In the genomic region with DNA sequence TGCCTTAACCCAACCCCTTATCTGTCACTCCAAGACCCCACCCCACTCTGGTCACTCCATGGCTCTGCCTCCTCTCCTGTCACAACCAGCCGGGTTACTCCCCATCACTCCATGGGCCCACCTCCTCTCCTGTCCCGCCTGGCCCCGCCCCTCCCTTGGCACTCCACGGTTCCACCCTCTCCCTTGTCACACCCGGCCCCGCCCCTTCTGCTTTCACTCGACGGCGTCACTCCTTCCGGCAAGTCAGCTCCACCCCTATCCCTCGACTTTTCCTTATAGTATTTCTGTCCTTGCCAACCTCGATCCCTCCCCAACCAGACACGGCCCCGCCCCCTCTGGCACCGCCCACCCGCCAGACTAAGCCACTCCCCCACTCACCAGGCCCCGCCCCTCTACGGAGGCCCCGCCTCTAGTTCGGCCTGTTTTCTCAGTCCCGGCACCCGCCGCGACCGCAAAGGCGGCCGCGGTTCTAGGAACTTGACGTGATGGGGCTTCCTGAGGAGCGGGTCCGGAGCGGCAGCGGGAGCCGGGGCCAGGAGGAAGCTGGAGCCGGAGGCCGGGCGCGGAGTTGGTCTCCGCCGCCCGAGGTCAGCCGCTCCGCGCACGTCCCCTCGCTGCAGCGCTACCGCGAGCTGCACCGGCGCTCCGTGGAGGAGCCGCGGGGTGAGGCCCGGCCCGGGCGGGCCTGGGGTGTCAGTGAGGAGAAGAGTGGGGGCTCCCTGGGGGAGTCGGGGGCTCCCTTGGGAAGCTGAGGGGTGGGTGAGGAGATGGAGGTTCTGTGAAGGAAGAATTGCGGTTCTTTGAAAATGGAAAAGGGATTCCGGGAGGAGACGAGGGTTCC, we compare ENCODE assay signal across 1 cellular context.
TF ChIP-seq lines count a peak whose summit lies in the region.

A gene with protein sequence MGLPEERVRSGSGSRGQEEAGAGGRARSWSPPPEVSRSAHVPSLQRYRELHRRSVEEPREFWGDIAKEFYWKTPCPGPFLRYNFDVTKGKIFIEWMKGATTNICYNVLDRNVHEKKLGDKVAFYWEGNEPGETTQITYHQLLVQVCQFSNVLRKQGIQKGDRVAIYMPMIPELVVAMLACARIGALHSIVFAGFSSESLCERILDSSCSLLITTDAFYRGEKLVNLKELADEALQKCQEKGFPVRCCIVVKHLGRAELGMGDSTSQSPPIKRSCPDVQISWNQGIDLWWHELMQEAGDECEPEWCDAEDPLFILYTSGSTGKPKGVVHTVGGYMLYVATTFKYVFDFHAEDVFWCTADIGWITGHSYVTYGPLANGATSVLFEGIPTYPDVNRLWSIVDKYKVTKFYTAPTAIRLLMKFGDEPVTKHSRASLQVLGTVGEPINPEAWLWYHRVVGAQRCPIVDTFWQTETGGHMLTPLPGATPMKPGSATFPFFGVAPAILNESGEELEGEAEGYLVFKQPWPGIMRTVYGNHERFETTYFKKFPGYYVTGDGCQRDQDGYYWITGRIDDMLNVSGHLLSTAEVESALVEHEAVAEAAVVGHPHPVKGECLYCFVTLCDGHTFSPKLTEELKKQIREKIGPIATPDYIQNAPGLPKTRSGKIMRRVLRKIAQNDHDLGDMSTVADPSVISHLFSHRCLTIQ (plus strand): TSS at position 452 of the 841 bp plus-strand sequence. CDS start 34 bp downstream, at position 486.

TF ChIP-seq in HepG2, 621 proteins besides CTCF, POLR2A, EP300 and RAD21 (continued from another document and continues in another):
- TF ChIP-seq, protein P1, sequence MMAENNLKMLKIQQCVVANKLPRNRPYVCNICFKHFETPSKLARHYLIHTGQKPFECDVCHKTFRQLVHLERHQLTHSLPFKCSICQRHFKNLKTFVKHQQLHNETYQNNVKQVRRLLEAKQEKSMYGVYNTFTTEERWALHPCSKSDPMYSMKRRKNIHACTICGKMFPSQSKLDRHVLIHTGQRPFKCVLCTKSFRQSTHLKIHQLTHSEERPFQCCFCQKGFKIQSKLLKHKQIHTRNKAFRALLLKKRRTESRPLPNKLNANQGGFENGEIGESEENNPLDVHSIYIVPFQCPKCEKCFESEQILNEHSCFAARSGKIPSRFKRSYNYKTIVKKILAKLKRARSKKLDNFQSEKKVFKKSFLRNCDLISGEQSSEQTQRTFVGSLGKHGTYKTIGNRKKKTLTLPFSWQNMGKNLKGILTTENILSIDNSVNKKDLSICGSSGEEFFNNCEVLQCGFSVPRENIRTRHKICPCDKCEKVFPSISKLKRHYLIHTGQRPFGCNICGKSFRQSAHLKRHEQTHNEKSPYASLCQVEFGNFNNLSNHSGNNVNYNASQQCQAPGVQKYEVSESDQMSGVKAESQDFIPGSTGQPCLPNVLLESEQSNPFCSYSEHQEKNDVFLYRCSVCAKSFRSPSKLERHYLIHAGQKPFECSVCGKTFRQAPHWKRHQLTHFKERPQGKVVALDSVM (CRISPR knock-in tag; IDR thresholded peaks at IDR 0.05) = peak; percentile 78
- TF ChIP-seq, protein P2, sequence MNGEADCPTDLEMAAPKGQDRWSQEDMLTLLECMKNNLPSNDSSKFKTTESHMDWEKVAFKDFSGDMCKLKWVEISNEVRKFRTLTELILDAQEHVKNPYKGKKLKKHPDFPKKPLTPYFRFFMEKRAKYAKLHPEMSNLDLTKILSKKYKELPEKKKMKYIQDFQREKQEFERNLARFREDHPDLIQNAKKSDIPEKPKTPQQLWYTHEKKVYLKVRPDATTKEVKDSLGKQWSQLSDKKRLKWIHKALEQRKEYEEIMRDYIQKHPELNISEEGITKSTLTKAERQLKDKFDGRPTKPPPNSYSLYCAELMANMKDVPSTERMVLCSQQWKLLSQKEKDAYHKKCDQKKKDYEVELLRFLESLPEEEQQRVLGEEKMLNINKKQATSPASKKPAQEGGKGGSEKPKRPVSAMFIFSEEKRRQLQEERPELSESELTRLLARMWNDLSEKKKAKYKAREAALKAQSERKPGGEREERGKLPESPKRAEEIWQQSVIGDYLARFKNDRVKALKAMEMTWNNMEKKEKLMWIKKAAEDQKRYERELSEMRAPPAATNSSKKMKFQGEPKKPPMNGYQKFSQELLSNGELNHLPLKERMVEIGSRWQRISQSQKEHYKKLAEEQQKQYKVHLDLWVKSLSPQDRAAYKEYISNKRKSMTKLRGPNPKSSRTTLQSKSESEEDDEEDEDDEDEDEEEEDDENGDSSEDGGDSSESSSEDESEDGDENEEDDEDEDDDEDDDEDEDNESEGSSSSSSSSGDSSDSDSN (CRISPR knock-in tag; IDR thresholded peaks at IDR 0.05) = peak; percentile 97; the same call in 1 of the 2 replicates
- TF ChIP-seq KDM1A (CRISPR knock-in tag; IDR thresholded peaks at IDR 0.05) = no peak
- no peak for TF ChIP-seq ZNF562 (CRISPR knock-in tag; IDR thresholded peaks at IDR 0.05; ENCODE audit: borderline replicate concordance)
- TF ChIP-seq ATF7-NPFF (CRISPR knock-in tag; IDR thresholded peaks at IDR 0.05; ENCODE audit: low read depth) = 0 out of 2 replicates have a peak, but pooled peaks have one; percentile 63
- TF ChIP-seq KLF15 (CRISPR knock-in tag; IDR thresholded peaks at IDR 0.05; ENCODE audit: borderline replicate concordance) = no peak
- TF ChIP-seq SCMH1 (CRISPR knock-in tag; IDR thresholded peaks at IDR 0.05; ENCODE audit: borderline replicate concordance) = no peak
- peak; percentile 83 for TF ChIP-seq HDAC1 (CRISPR knock-in tag; IDR thresholded peaks at IDR 0.05)
- TF ChIP-seq HCFC1 (IDR thresholded peaks at IDR 0.05; ENCODE audit: low read depth, low read length) = no peak
- TF ChIP-seq ZNF772 (CRISPR knock-in tag; IDR thresholded peaks at IDR 0.05) = no peak; the same call in 1 of the 2 replicates
- peak; percentile 3; the same call in 1 of the 2 replicates for TF ChIP-seq HOXD1 (CRISPR knock-in tag; IDR thresholded peaks at IDR 0.05)
- TF ChIP-seq ZFP82 (CRISPR knock-in tag; IDR thresholded peaks at IDR 0.05; ENCODE audit: borderline replicate concordance) = 0 out of 2 replicates have a peak, but pooled peaks have one; percentile 83
- no peak for TF ChIP-seq SNRNP70 (IDR thresholded peaks at IDR 0.05; ENCODE audit: low read depth, low read length)
- TF ChIP-seq ZKSCAN1 (IDR thresholded peaks at IDR 0.05; ENCODE audit: low read length) = 0 out of 2 replicates have a peak, but pooled peaks have one; percentile 34
- peak; percentile 94 for TF ChIP-seq HNRNPLL (IDR thresholded peaks at IDR 0.05; ENCODE audit: low read depth, low read length, poor library complexity, severe bottlenecking)
- TF ChIP-seq PHF8 (CRISPR knock-in tag; IDR thresholded peaks at IDR 0.05) = peak; percentile 94
- peak; percentile 43 for TF ChIP-seq ZNF883 (CRISPR knock-in tag; IDR thresholded peaks at IDR 0.05; ENCODE audit: not compliant biosample characterization)
- TF ChIP-seq ZNF530 (CRISPR knock-in tag; IDR thresholded peaks at IDR 0.05; ENCODE audit: low read depth) = 0 out of 2 replicates have a peak, but pooled peaks have one; percentile 48
- TF ChIP-seq NFYB (CRISPR knock-in tag; IDR thresholded peaks at IDR 0.05) = peak; percentile 81
- peak; percentile 4 for TF ChIP-seq ETV5 (CRISPR knock-in tag; IDR thresholded peaks at IDR 0.05; ENCODE audit: borderline replicate concordance)
- no peak for TF ChIP-seq HES4 (CRISPR knock-in tag; IDR thresholded peaks at IDR 0.05; ENCODE audit: borderline replicate concordance)
- TF ChIP-seq HMG20A (CRISPR knock-in tag; IDR thresholded peaks at IDR 0.05; ENCODE audit: borderline replicate concordance) = no peak
- TF ChIP-seq, protein P3, sequence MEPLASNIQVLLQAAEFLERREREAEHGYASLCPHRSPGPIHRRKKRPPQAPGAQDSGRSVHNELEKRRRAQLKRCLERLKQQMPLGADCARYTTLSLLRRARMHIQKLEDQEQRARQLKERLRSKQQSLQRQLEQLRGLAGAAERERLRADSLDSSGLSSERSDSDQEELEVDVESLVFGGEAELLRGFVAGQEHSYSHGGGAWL (CRISPR knock-in tag; IDR thresholded peaks at IDR 0.05) = no peak; the same call in none of the 2 replicates
- TF ChIP-seq CAMTA2 (CRISPR knock-in tag; IDR thresholded peaks at IDR 0.05; ENCODE audit: borderline replicate concordance) = 0 out of 2 replicates have a peak, but pooled peaks have one; percentile 52
- TF ChIP-seq, protein P4, sequence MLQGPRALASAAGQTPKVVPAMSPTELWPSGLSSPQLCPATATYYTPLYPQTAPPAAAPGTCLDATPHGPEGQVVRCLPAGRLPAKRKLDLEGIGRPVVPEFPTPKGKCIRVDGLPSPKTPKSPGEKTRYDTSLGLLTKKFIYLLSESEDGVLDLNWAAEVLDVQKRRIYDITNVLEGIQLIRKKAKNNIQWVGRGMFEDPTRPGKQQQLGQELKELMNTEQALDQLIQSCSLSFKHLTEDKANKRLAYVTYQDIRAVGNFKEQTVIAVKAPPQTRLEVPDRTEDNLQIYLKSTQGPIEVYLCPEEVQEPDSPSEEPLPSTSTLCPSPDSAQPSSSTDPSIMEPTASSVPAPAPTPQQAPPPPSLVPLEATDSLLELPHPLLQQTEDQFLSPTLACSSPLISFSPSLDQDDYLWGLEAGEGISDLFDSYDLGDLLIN (CRISPR knock-in tag; IDR thresholded peaks at IDR 0.05; ENCODE audit: borderline replicate concordance) = 0 out of 2 replicates have a peak, but pooled peaks have one; percentile 29
- TF ChIP-seq, protein P5, sequence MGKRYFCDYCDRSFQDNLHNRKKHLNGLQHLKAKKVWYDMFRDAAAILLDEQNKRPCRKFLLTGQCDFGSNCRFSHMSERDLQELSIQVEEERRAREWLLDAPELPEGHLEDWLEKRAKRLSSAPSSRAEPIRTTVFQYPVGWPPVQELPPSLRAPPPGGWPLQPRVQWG (CRISPR knock-in tag; IDR thresholded peaks at IDR 0.05; ENCODE audit: borderline replicate concordance, low read depth) = no peak
- TF ChIP-seq CBX1 (IDR thresholded peaks at IDR 0.05; ENCODE audit: low read depth) = no peak
- no peak for TF ChIP-seq ZNF720 (CRISPR knock-in tag; IDR thresholded peaks at IDR 0.05)
- peak; percentile 72; the same call in 1 of the 2 replicates for TF ChIP-seq KLF6 (CRISPR knock-in tag; IDR thresholded peaks at IDR 0.05)
- TF ChIP-seq PLRG1 (conservative IDR thresholded peaks at IDR 0.05) = no peak
- peak; percentile 96 for TF ChIP-seq ASH2L (IDR thresholded peaks at IDR 0.05; ENCODE audit: insufficient read length, low read depth, low read length)
- TF ChIP-seq, protein P6, sequence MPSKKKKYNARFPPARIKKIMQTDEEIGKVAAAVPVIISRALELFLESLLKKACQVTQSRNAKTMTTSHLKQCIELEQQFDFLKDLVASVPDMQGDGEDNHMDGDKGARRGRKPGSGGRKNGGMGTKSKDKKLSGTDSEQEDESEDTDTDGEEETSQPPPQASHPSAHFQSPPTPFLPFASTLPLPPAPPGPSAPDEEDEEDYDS (CRISPR knock-in tag; IDR thresholded peaks at IDR 0.05) = peak; percentile 84
- no peak for TF ChIP-seq HOXA9 (CRISPR knock-in tag; IDR thresholded peaks at IDR 0.05; ENCODE audit: borderline replicate concordance)
- TF ChIP-seq RAD51 (IDR thresholded peaks at IDR 0.05; ENCODE audit: borderline replicate concordance) = no peak
- TF ChIP-seq YEATS2 (CRISPR knock-in tag; IDR thresholded peaks at IDR 0.05; ENCODE audit: borderline replicate concordance) = peak; percentile 30; the same call in 1 of the 2 replicates
- TF ChIP-seq FOXP1 (IDR thresholded peaks at IDR 0.05) = no peak
- TF ChIP-seq FOXP1 (CRISPR knock-in tag; IDR thresholded peaks at IDR 0.05) = peak; percentile 3; the same call in 1 of the 2 replicates
- TF ChIP-seq GATAD1 (CRISPR knock-in tag; IDR thresholded peaks at IDR 0.05) = no peak
- peak; percentile 46 for TF ChIP-seq XRCC5 (optimal IDR thresholded peaks at IDR 0.05; ENCODE audit: low read length)
- no peak for TF ChIP-seq ZNF614 (CRISPR knock-in tag; IDR thresholded peaks at IDR 0.05; ENCODE audit: borderline replicate concordance)
- TF ChIP-seq, protein P7, sequence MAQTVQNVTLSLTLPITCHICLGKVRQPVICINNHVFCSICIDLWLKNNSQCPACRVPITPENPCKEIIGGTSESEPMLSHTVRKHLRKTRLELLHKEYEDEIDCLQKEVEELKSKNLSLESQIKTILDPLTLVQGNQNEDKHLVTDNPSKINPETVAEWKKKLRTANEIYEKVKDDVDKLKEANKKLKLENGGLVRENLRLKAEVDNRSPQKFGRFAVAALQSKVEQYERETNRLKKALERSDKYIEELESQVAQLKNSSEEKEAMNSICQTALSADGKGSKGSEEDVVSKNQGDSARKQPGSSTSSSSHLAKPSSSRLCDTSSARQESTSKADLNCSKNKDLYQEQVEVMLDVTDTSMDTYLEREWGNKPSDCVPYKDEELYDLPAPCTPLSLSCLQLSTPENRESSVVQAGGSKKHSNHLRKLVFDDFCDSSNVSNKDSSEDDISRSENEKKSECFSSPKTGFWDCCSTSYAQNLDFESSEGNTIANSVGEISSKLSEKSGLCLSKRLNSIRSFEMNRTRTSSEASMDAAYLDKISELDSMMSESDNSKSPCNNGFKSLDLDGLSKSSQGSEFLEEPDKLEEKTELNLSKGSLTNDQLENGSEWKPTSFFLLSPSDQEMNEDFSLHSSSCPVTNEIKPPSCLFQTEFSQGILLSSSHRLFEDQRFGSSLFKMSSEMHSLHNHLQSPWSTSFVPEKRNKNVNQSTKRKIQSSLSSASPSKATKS (CRISPR knock-in tag; IDR thresholded peaks at IDR 0.05) = no peak
- TF ChIP-seq BORCS8-MEF2B (CRISPR knock-in tag; IDR thresholded peaks at IDR 0.05) = peak; percentile 70; the same call in 1 of the 2 replicates
- peak; percentile 78 for TF ChIP-seq DR1 (CRISPR knock-in tag; IDR thresholded peaks at IDR 0.05)
- no peak; the same call in 1 of the 2 replicates for TF ChIP-seq RXRB (CRISPR knock-in tag; IDR thresholded peaks at IDR 0.05; ENCODE audit: borderline replicate concordance)
- TF ChIP-seq FOSL2 (CRISPR knock-in tag; IDR thresholded peaks at IDR 0.05) = peak; percentile 4; the same call in 1 of the 2 replicates
- TF ChIP-seq ZNF766 (CRISPR knock-in tag; IDR thresholded peaks at IDR 0.05; ENCODE audit: borderline replicate concordance) = peak; percentile 86; the same call in 1 of the 2 replicates
- TF ChIP-seq PAF1 (CRISPR knock-in tag; IDR thresholded peaks at IDR 0.05) = no peak
- TF ChIP-seq, protein P8, sequence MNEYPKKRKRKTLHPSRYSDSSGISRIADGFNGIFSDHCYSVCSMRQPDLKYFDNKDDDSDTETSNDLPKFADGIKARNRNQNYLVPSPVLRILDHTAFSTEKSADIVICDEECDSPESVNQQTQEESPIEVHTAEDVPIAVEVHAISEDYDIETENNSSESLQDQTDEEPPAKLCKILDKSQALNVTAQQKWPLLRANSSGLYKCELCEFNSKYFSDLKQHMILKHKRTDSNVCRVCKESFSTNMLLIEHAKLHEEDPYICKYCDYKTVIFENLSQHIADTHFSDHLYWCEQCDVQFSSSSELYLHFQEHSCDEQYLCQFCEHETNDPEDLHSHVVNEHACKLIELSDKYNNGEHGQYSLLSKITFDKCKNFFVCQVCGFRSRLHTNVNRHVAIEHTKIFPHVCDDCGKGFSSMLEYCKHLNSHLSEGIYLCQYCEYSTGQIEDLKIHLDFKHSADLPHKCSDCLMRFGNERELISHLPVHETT (CRISPR knock-in tag; conservative IDR thresholded peaks at IDR 0.05) = no peak
- TF ChIP-seq RCOR2 (CRISPR knock-in tag; IDR thresholded peaks at IDR 0.05) = no peak
